In genomic region chr10:125917704-125918361, GRCh38 we compare ENCODE assay signal across 1 cellular context. TPM values are rescaled to one million over a fixed set of nuclear protein-coding genes. Genes with fewer than 3 reads are reported as not detected.
"Had no signal": no experiment of that assay in that cellular context is flagged by ENCODE, and none has a peak within 500 bp of the region (broad histone marks: within the 10 kb centered on the region; RNA-seq: fewer than 3 reads in every experiment).

No MANE protein-coding gene starts in this region.

RNA-seq across cellular contexts. Expression of gene FANK1, which starts 21.5 kb away (rescaled TPM):
- total RNA-seq: OCI-LY7 had no signal
